In the genomic region with DNA sequence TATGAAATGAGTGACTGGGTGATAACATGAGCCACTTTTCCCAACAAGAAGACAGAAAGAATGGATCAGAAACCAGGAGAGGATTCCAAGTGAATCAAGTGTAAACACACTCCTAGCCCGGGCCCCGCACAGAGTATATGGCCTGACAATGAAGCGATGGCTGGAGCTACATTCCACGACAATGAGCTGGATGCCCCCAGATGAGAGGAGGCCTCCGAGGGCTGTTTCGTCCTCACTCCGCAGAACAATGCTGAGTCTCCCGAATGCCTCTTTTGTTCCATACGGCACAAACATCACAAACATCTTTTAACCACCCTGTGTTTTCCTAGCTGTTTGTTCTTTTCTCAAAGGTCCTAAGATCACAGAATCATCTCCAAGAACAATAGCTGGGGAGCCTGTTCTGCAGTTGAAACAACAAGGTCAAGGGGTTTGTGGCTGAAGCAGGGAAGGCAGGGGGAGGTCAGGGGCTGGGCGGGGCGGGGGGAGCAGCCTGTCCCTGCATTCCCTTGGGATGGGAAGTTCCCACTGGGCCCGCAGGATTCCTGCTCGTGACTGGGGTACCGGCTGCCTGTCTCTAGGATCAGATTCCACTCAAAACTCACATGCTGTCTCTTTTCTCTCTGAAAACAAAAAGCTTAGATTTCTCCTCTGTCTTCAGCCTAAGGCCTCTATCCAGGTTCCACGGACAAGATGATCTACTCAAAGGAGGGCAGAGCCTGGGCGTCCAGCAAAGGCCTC, we compare ENCODE assay signal across 11 cellular contexts.
DNase-seq lines count a peak whose midpoint lies in the region; ATAC-seq, FAIRE-seq and TF ChIP-seq lines count a peak whose summit lies in the region.
"Had no signal": no experiment of that assay in that cellular context is flagged by ENCODE, and none has a peak within 500 bp of the region (broad histone marks: within the 10 kb centered on the region; RNA-seq: fewer than 3 reads in every experiment).

No MANE protein-coding gene starts in this region.

- TF ChIP-seq POLR2A in lower leg skin (IDR thresholded peaks at IDR 0.05), result no peak

- no peaks in the 10 kb centered on the region for H3K4me1 ChIP-seq in pancreas

- 65 to 75% methylated on average over 16 of the region's 16 CpGs for WGBS in lower leg skin, 2 donors
- whole genome bisulfite sequencing in pancreas, 2 donors, result 82% methylated on average over 16 of the region's 16 CpGs

- ATAC-seq in GM19397 (IDR thresholded peaks at IDR 0.05; ENCODE audit: unreplicated experiment) (no peak), pancreas (no peak)
- ATAC-seq: natural killer cell treated with Interleukin-12 subunit alpha and Interleukin-12 subunit beta and Interleukin-15 and Interleukin-18, amount 100 ng/mL, for 72 hours; stimulated activated naive CD8-positive, alpha-beta T cell treated with anti-CD3 and anti-CD28 coated beads, Interleukin-15, Interleukin-2, amounts not matched to agents 100 U/mL and 50 U/mL, for 24 hours had no signal

- no peak for FAIRE-seq in pancreas (lab: Jason Lieb, UNC)

- DNase-seq in AG08396 (ENCODE audit: low spot score) (peak; percentile 81), M059J (ENCODE audit: low read depth) (peak; percentile 94), epidermal melanocyte (ENCODE audit: insufficient read length, low spot score) (peak; percentile 72), myocyte (ENCODE audit: low read depth) (peak; percentile 88), lower leg skin (ENCODE audit: low spot score in 2 of 2) (no peak), pancreas (no peak), coronary artery (ENCODE audit: low spot score) (no peak)
- DNase-seq: KG1; stimulated activated naive CD8-positive, alpha-beta T cell treated with anti-CD3 and anti-CD28 coated beads, Interleukin-15, Interleukin-2, amounts not matched to agents 100 U/mL and 50 U/mL, for 24 hours had no signal

- no peak overlapping the region for H3K4me3 ChIP-seq in lower leg skin (ENCODE audit: low read depth, poor library complexity, severe bottlenecking)
- no peak overlapping the region for H3K4me3 ChIP-seq in pancreas
- no peak overlapping the region for H3K4me3 ChIP-seq in coronary artery

- no peak overlapping the region for H3K27ac ChIP-seq in pancreas
- peak overlapping the region in 1 of 2 donors; percentile 8 for H3K27ac ChIP-seq in coronary artery

- no peaks in the 10 kb centered on the region for H3K9me3 ChIP-seq in pancreas

- TF ChIP-seq CTCF in lower leg skin (IDR thresholded peaks at IDR 0.05) (no peak), pancreas (IDR thresholded peaks at IDR 0.05) (no peak), coronary artery (IDR thresholded peaks at IDR 0.05) (no peak)

- no peaks in the 10 kb centered on the region for H3K27me3 ChIP-seq in pancreas

- intact Hi-C loops in lower leg skin (cut with DNase I; ENCODE audit: low total_unique reads) (no loop called here), pancreas (cut with DNase I) (no loop called here)

- no peaks in the 10 kb centered on the region for H3K36me3 ChIP-seq in pancreas

Comparison
In these comparisons a context has a peak if more than half of its experiments do, and no peak if none do; other contexts are left out.
1. DNase-seq: peak in AG08396 (single experiment), M059J (single experiment), epidermal melanocyte (single experiment) and myocyte (single experiment); none in lower leg skin (0 of 2), pancreas (0 of 6) and coronary artery (single experiment).